ENCODE assay signal across 24 cellular contexts in the genomic region with DNA sequence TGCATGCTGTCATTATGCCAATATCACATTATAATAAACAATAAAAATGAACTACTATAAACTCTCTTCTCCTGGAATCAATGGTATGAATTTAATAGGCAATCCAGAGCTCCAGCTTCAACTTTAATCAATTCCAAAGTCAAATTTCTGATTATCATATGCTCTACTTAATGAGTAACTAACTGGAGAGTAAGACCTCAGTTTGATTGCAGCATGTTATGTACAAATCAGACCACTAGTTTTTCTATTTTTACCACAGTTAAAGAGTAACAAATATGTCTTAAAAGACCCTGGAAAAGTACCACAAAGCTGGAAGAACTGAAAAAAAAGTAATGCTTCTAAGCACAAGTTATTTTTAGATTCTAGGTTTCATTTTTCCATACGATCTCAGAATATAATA. TPM values are rescaled to one million over a fixed set of nuclear protein-coding genes. Genes with fewer than 3 reads are reported as not detected.
DNase-seq lines count a peak whose midpoint lies in the region; ATAC-seq, FAIRE-seq and TF ChIP-seq lines count a peak whose summit lies in the region.
"Had no signal": no experiment of that assay in that cellular context is flagged by ENCODE, and none has a peak within 500 bp of the region (broad histone marks: within the 10 kb centered on the region; RNA-seq: fewer than 3 reads in every experiment).

No MANE protein-coding gene starts in this region.

- no peak for TF ChIP-seq POLR2A in right lobe of liver (IDR thresholded peaks at IDR 0.05)
- no peak for TF ChIP-seq POLR2A in sigmoid colon (IDR thresholded peaks at IDR 0.05)

- ATAC-seq in right lobe of liver, result peak; percentile 42 to 81 (median 54)

- TF ChIP-seq CTCF in right lobe of liver (IDR thresholded peaks at IDR 0.05), result peak in 1 of 4 donors; percentile 15
- no peak for TF ChIP-seq CTCF in sigmoid colon (IDR thresholded peaks at IDR 0.05)

- intact Hi-C loops in right lobe of liver (cut with DNase I) (loop anchor here (10.0 kb wide), 1 partner anchor 107 kb away; the partner anchor contains the start of gene PPP1R3C (in 2 of the 2)), sigmoid colon (cut with DNase I) (no loop called here)

- H3K27me3 ChIP-seq in adipocyte (replicated peaks; ENCODE audit: control insufficient read depth, insufficient read depth, low read length) (peaks cover 13% of the 10 kb centered on the region), right lobe of liver (no peaks in the 10 kb centered on the region), small intestine (ENCODE audit: control insufficient read depth in 2 of 2, insufficient read depth in 2 of 2, low read length in 2 of 2) (peaks cover 0 to 6% of the 10 kb centered on the region in 2 donors), sigmoid colon (no peaks in the 10 kb centered on the region)

- H3K4me3 ChIP-seq in adipocyte (ENCODE audit: low read length) (no peak overlapping the region), right lobe of liver (peak overlapping the region in 1 of 3 donors; percentile 6), small intestine (ENCODE audit: low read depth in 1 of 2, low read length in 2 of 2) (no peak overlapping the region), sigmoid colon (no peak overlapping the region)
- H3K4me3 ChIP-seq: PC-9 had no signal

- no peak overlapping the region for H3K9ac ChIP-seq in adipocyte (ENCODE audit: low read length)
- H3K9ac ChIP-seq: KMS-11 had no signal

- H3K27ac ChIP-seq in right lobe of liver (peak overlapping the region in 2 of 3 donors; percentile 71 to 81), small intestine (ENCODE audit: low read depth in 1 of 2, low read length in 1 of 2) (no peak overlapping the region), sigmoid colon (no peak overlapping the region)
- H3K27ac ChIP-seq: KMS-11, PC-9 had no signal

- no peaks in the 10 kb centered on the region for H3K36me3 ChIP-seq in adipocyte (ENCODE audit: control insufficient read depth, insufficient read depth, low read length, severe bottlenecking)
- no peaks in the 10 kb centered on the region for H3K36me3 ChIP-seq in right lobe of liver
- no peaks in the 10 kb centered on the region for H3K36me3 ChIP-seq in small intestine (ENCODE audit: control insufficient read depth in 2 of 2, insufficient read depth in 2 of 2, low read length in 2 of 2)
- no peaks in the 10 kb centered on the region for H3K36me3 ChIP-seq in sigmoid colon

- H3K9me3 ChIP-seq in adipocyte (ENCODE audit: control insufficient read depth, low read length), result peaks cover 8% of the 10 kb centered on the region
- H3K9me3 ChIP-seq in right lobe of liver, result no peaks in the 10 kb centered on the region
- no peaks in the 10 kb centered on the region for H3K9me3 ChIP-seq in small intestine (ENCODE audit: control insufficient read depth, low read depth)
- no peaks in the 10 kb centered on the region for H3K9me3 ChIP-seq in sigmoid colon

- no peaks in the 10 kb centered on the region for H3K4me1 ChIP-seq in adipocyte (ENCODE audit: control insufficient read depth, insufficient read depth, low read length)
- peaks cover 0 to 32% (median 8%) of the 10 kb centered on the region in 4 donors for H3K4me1 ChIP-seq in right lobe of liver
- H3K4me1 ChIP-seq in small intestine (ENCODE audit: control insufficient read depth in 2 of 2, insufficient read depth in 1 of 2, low read depth in 1 of 2, low read length in 1 of 2), result no peaks in the 10 kb centered on the region
- H3K4me1 ChIP-seq in sigmoid colon, result peaks cover 0 to 11% (median 0%) of the 10 kb centered on the region in 4 donors

- DNase-seq in adipocyte (ENCODE audit: low read depth) (peak; percentile 20), fibroblast of peridontal ligament (ENCODE audit: extremely low read depth) (peak; percentile 25), right lobe of liver (no peak), small intestine (peak; percentile 20), sigmoid colon (no peak), NCI-H1417 (lab: John Stamatoyannopoulos, UW) (no peak)
- DNase-seq in stimulated activated CD4-positive, alpha-beta T cell treated with anti-CD3 and anti-CD28 coated beads, Interleukin-4, amount 100 ng/mL, for 1 hour, result no peak
- DNase-seq: C1 segment of cervical spinal cord; CD4-positive, alpha-beta memory T cell; COR-L47; DMS53; MM.1S; NCI-H1694; NCI-H2029 treated with DMSO at 0.1 percent for 48 hours; NCI-H446 treated with DMSO at 0.1 percent for 48 hours; NCI-H526; NCI-H82; NK-92 treated with Interleukin-12 subunit alpha and Interleukin-12 subunit beta, amount 100 ng/mL, for 24 hours; PC-9; Right ventricle myocardium superior; RPMI8226 had no signal

- WGBS in right lobe of liver (ENCODE audit: insufficient coverage, low coverage, low lambda C conversion rate, missing lambda C conversion rate), result 2% methylated on average over 1 of the region's 1 CpG
- WGBS in small intestine, 3 donors, result 3 to 26% (median 6%) methylated on average over 1 of the region's 1 CpG
- WGBS in sigmoid colon, 2 donors, result 14 to 39% methylated on average over 1 of the region's 1 CpG

- no peak for TF ChIP-seq EP300 in sigmoid colon (IDR thresholded peaks at IDR 0.05)

- peak; percentile 10 for FAIRE-seq in small intestine (lab: Jason Lieb, UNC)
- FAIRE-seq: GM18507, H54 had no signal

RNA-seq across cellular contexts. Expression of gene TNKS2, which starts 56.0 kb away (rescaled TPM):
- total RNA-seq in right lobe of liver (10 to 100 TPM; 11.5 to 16.6 (median 15.1) TPM), sigmoid colon (10 to 100 TPM; 37.4 to 46.7 (median 40.5) TPM)
- polyA plus RNA-seq in small intestine (10 to 100 TPM in 1 of 3 donors, 1 to 10 TPM in 2; 9.2 to 10.5 (median 9.8) TPM), sigmoid colon (10 to 100 TPM in 2 of 3 donors, 1 to 10 TPM in 1; 9.0 to 13.1 (median 11.1) TPM)

Comparison
In these comparisons a context has a peak if more than half of its experiments do, and no peak if none do; other contexts are left out.
1. DNase-seq: peak in adipocyte (single experiment), fibroblast of peridontal ligament (single experiment) and small intestine (single experiment); none in right lobe of liver (0 of 3), sigmoid colon (single experiment), NCI-H1417 (0 of 3) and stimulated activated CD4-positive, alpha-beta T cell treated with anti-CD3 and anti-CD28 coated beads, Interleukin-4, amount 100 ng/mL, for 1 hour (single experiment).
2. H3K27ac ChIP-seq: peak in right lobe of liver (2 of 3); none in small intestine (0 of 2) and sigmoid colon (0 of 4).